19 cellular contexts compared by ENCODE assay signal in genomic region chr12:132476038-132476414, GRCh38. TPM values are rescaled to one million over a fixed set of nuclear protein-coding genes. Genes with fewer than 3 reads are reported as not detected.
DNase-seq lines count a peak whose midpoint lies in the region; ATAC-seq and TF ChIP-seq lines count a peak whose summit lies in the region.
"Had no signal": no experiment of that assay in that cellular context is flagged by ENCODE, and none has a peak within 500 bp of the region (broad histone marks: within the 10 kb centered on the region; RNA-seq: fewer than 3 reads in every experiment).

No MANE protein-coding gene starts in this region.

- TF ChIP-seq CTCF in CD4-positive, alpha-beta T cell (IDR thresholded peaks at IDR 0.05) = no peak

- H3K9me3 Mint-ChIP-seq in CD4-positive, alpha-beta T cell = peaks cover 2% of the 10 kb centered on the region
- H3K9me3 Mint-ChIP-seq in activated naive CD4-positive, alpha-beta T cell treated with anti-CD3 and anti-CD28 coated beads, Interleukin-2, amount 50 U/mL, for 72 hours = no peaks in the 10 kb centered on the region
- H3K9me3 Mint-ChIP-seq in naive thymus-derived CD8-positive, alpha-beta T cell = peaks cover 0 to 2% (median 0%) of the 10 kb centered on the region in 9 donors

- H3K27me3 ChIP-seq in BLaER1 (no peaks in the 10 kb centered on the region), aorta (ENCODE audit: control insufficient read depth in 1 of 2, insufficient read depth in 2 of 2, low read length in 1 of 2) (no peaks in the 10 kb centered on the region)
- no peaks in the 10 kb centered on the region for H3K27me3 ChIP-seq in CD4-positive, alpha-beta T cell (ENCODE audit: control insufficient read depth, insufficient read depth, low read length)
- H3K27me3 ChIP-seq: BE2C had no signal

- POLR2A ChIA-PET in CD4-positive, alpha-beta T cell (lab: Charles Lee) = interaction anchor here (1.3 to 4.3 kb wide), 2 partner anchors 8 to 11 kb away, joined by 5 to 69 read pairs; no protein-coding TSS in a partner anchor
- POLR2A ChIA-PET in naive thymus-derived CD8-positive, alpha-beta T cell (lab: Charles Lee) = interaction anchor here (0.9 to 6.1 kb wide), 5 partner anchors 8 to 37 kb away, joined by 3 to 111 read pairs (median 5); no protein-coding TSS in a partner anchor

- intact Hi-C loops in CD4-positive, alpha-beta T cell (cut with DNase I, micrococcal nuclease) = loop anchor here in 1 of 2 experiments (1.0 kb wide), 1 partner anchor 12 kb away; no protein-coding TSS in a partner anchor
- intact Hi-C loops in aorta (cut with DNase I) = no loop called here

- no peaks in the 10 kb centered on the region for H3K9me3 ChIP-seq in BLaER1
- H3K9me3 ChIP-seq in CD4-positive, alpha-beta T cell (ENCODE audit: control insufficient read depth, low read length) = no peaks in the 10 kb centered on the region
- H3K9me3 ChIP-seq in aorta (ENCODE audit: control insufficient read depth, low read length) = no peaks in the 10 kb centered on the region
- H3K9me3 ChIP-seq: BE2C, HAP-1, sigmoid colon, thoracic aorta had no signal

- peaks cover 8% of the 10 kb centered on the region for H3K36me3 Mint-ChIP-seq in CD4-positive, alpha-beta T cell (ENCODE audit: low read depth)
- no peaks in the 10 kb centered on the region for H3K36me3 Mint-ChIP-seq in activated naive CD4-positive, alpha-beta T cell treated with anti-CD3 and anti-CD28 coated beads, Interleukin-2, amount 50 U/mL, for 72 hours
- H3K36me3 Mint-ChIP-seq in naive thymus-derived CD8-positive, alpha-beta T cell = no peaks in the 10 kb centered on the region

- WGBS in aorta, 2 donors = 92 to 95% methylated on average over 26 of the region's 26 CpGs

- no peak for DNase-seq in CD4-positive, alpha-beta T cell
- DNase-seq in activated naive CD4-positive, alpha-beta T cell treated with anti-CD3 and anti-CD28 coated beads, Interleukin-2, amount 50 U/mL, for 72 hours (ENCODE audit: low spot score in 2 of 2) = no peak
- DNase-seq in naive thymus-derived CD8-positive, alpha-beta T cell = no peak
- DNase-seq in aorta = no peak
- DNase-seq: activated effector memory CD4-positive, alpha-beta T cell treated with anti-CD3 and anti-CD28 coated beads, Interleukin-2, amount 50 U/mL, for 16 hours; BE2C; effector CD8-positive, alpha-beta T cell; NCI-H510A; SHP77 treated with DMSO at 0.1 percent for 48 hours; sigmoid colon; stimulated activated CD4-positive, alpha-beta T cell treated with anti-CD3 and anti-CD28 coated beads, Interleukin-2, amount 100 ng/mL, for 24 hours; T1000 had no signal

- H3K27ac Mint-ChIP-seq in CD4-positive, alpha-beta T cell = peak overlapping the region; percentile 44
- peak overlapping the region; percentile 73 to 96 for H3K27ac Mint-ChIP-seq in activated naive CD4-positive, alpha-beta T cell treated with anti-CD3 and anti-CD28 coated beads, Interleukin-2, amount 50 U/mL, for 72 hours
- H3K27ac Mint-ChIP-seq in naive thymus-derived CD8-positive, alpha-beta T cell = peak overlapping the region in 8 of 10 donors; percentile 24 to 93 (median 70)
- H3K27ac Mint-ChIP-seq: mesothelial cell of epicardium had no signal

- H3K4me3 ChIP-seq in BLaER1 (peak overlapping the region; percentile 52), aorta (ENCODE audit: low read length in 2 of 2) (no peak overlapping the region)
- H3K4me3 ChIP-seq: breast epithelium, HAP-1, sigmoid colon, thoracic aorta had no signal

- no peaks in the 10 kb centered on the region for H4K20me1 ChIP-seq in BLaER1

- no peak for ATAC-seq in CD4-positive, alpha-beta T cell (ENCODE audit: poor library complexity)
- no peak for ATAC-seq in activated naive CD4-positive, alpha-beta T cell treated with anti-CD3 and anti-CD28 coated beads, Interleukin-2, amount 50 U/mL, for 72 hours
- no peak for ATAC-seq in naive thymus-derived CD8-positive, alpha-beta T cell
- ATAC-seq in HG02623 (IDR thresholded peaks at IDR 0.05; ENCODE audit: unreplicated experiment) = no peak
- ATAC-seq in aorta (ENCODE audit: low FRiP score) = no peak
- no peak for ATAC-seq in GM18868 (IDR thresholded peaks at IDR 0.05; ENCODE audit: unreplicated experiment)

- no peaks in the 10 kb centered on the region for H3K36me3 ChIP-seq in BLaER1
- no peaks in the 10 kb centered on the region for H3K36me3 ChIP-seq in aorta (ENCODE audit: control insufficient read depth in 1 of 2, insufficient read depth in 2 of 2, low read length in 1 of 2)
- H3K36me3 ChIP-seq: BE2C, breast epithelium, HAP-1, sigmoid colon, thoracic aorta had no signal

- H3K27me3 Mint-ChIP-seq in CD4-positive, alpha-beta T cell = no peaks in the 10 kb centered on the region
- no peaks in the 10 kb centered on the region for H3K27me3 Mint-ChIP-seq in naive thymus-derived CD8-positive, alpha-beta T cell

- peak overlapping the region; percentile 62 for H3K4me3 Mint-ChIP-seq in CD4-positive, alpha-beta T cell
- peak overlapping the region; percentile 16 to 75 (median 68) for H3K4me3 Mint-ChIP-seq in naive thymus-derived CD8-positive, alpha-beta T cell
- H3K4me3 Mint-ChIP-seq: mesothelial cell of epicardium had no signal

- CTCF ChIA-PET in CD4-positive, alpha-beta T cell (lab: Charles Lee) = no interaction called here

- peak overlapping the region; percentile 64 for H3K9ac ChIP-seq in BLaER1

- peak overlapping the region; percentile 94 for H3K4me2 ChIP-seq in BLaER1

- H3K4me1 Mint-ChIP-seq in CD4-positive, alpha-beta T cell (ENCODE audit: low read depth) = peaks cover 45% of the 10 kb centered on the region
- H3K4me1 Mint-ChIP-seq in naive thymus-derived CD8-positive, alpha-beta T cell = peaks cover 16 to 57% (median 42%) of the 10 kb centered on the region in 4 donors
- H3K4me1 Mint-ChIP-seq: mesothelial cell of epicardium had no signal

- H3K4me1 ChIP-seq in BLaER1 (peaks cover 73% of the 10 kb centered on the region), aorta (ENCODE audit: control insufficient read depth in 1 of 2, insufficient read depth in 2 of 2, low read length in 2 of 2) (no peaks in the 10 kb centered on the region)
- H3K4me1 ChIP-seq: BE2C, breast epithelium, HAP-1, sigmoid colon had no signal

- H3K27ac ChIP-seq in BLaER1 (peak overlapping the region; percentile 84), aorta (ENCODE audit: low read depth in 1 of 2, low read length in 2 of 2) (no peak overlapping the region)
- H3K27ac ChIP-seq in CD4-positive, alpha-beta T cell (ENCODE audit: low read depth, low read length) = no peak overlapping the region
- H3K27ac ChIP-seq: breast epithelium, sigmoid colon, thoracic aorta had no signal

RNA-seq across cellular contexts. Expression of gene FBRSL1, which starts 13.9 kb away (rescaled TPM):
- total RNA-seq in CD4-positive, alpha-beta T cell = 10 to 100 TPM; 75.8 to 80.7 TPM
- 10 to 100 TPM; 30.8 to 37.8 TPM for total RNA-seq in activated naive CD4-positive, alpha-beta T cell treated with anti-CD3 and anti-CD28 coated beads, Interleukin-2, amount 50 U/mL, for 72 hours
- 100 to 1,000 TPM in 1 of 2 experiments, 10 to 100 TPM in 1; 97.5 to 101 TPM for total RNA-seq in naive thymus-derived CD8-positive, alpha-beta T cell
- 1 to 10 TPM in 1 of 3 donors, under 1 TPM in 2; 0.38 to 1.0 (median 0.42) TPM for polyA plus RNA-seq in naive thymus-derived CD8-positive, alpha-beta T cell
- 10 to 100 TPM; 49.0 to 51.0 TPM for total RNA-seq in aorta
- 10 to 100 TPM in 1 of 2 donors, 1 to 10 TPM in 1; 6.4 to 25.0 TPM for polyA plus RNA-seq in aorta
